27 cellular contexts compared by ENCODE assay signal in genomic region chr20:37736132-37736531, GRCh38.
"Had no signal": no experiment of that assay in that cellular context is flagged by ENCODE, and none has a peak within 500 bp of the region (broad histone marks: within the 10 kb centered on the region; RNA-seq: fewer than 3 reads in every experiment).

No MANE protein-coding gene starts in this region.

- H3K27me3 ChIP-seq: breast epithelium, cardiac muscle cell, colonic mucosa had no signal

- H3K4me1 ChIP-seq: breast epithelium, colonic mucosa had no signal

- H3K27ac ChIP-seq: breast epithelium, cardiac muscle cell, colonic mucosa had no signal

- H3K36me3 ChIP-seq: breast epithelium, cardiac muscle cell had no signal

- ATAC-seq: activated T-cell treated with anti-CD3 and anti-CD28 coated beads, Interleukin-2, amount 50 U/mL, for 4 hours; activated T-helper 17 cell treated with anti-CD3 and anti-CD28 coated beads, Interleukin-2, amount 50 U/mL, for 72 hours; esophagus mucosa; T-helper 17 cell; WTC11 had no signal

- H3K4me3 ChIP-seq: breast epithelium, cardiac muscle cell, colonic mucosa had no signal

- DNase-seq: activated CD4-positive, alpha-beta memory T cell treated with anti-CD3 and anti-CD28 coated beads, Interleukin-2, amount 10 ng/mL, durations not matched to agents 7 days and 5 days; activated CD4-positive, alpha-beta T cell treated with anti-CD3 and anti-CD28 coated beads for 1 hour; activated CD4-positive, alpha-beta T cell treated with anti-CD3 and anti-CD28 coated beads for 4 hours; activated CD4-positive, alpha-beta T cell treated with anti-CD3 and anti-CD28 coated beads, Interleukin-2, amount 10 ng/mL, durations not matched to agents 7 days and 5 days; activated CD4-positive, alpha-beta T cell treated with anti-CD3 and anti-CD28 coated beads, Interleukin-2, amount 50 U/mL, for 4 hours; activated CD8-positive, alpha-beta memory T cell treated with anti-CD3 and anti-CD28 coated beads, Interleukin-2, amount 50 U/mL, for 48 hours; activated effector memory CD4-positive, alpha-beta T cell treated with Interleukin-2 at 50 U/mL for 16 hours; activated gamma-delta T cell treated with Interleukin-2 at 50 U/mL for 16 hours; activated naive CD4-positive, alpha-beta T cell treated with anti-CD3 and anti-CD28 coated beads, Interleukin-2, amount 50 U/mL, for 16 hours; activated naive CD4-positive, alpha-beta T cell treated with Interleukin-2 at 50 U/mL for 16 hours; activated T-cell treated with anti-CD3 and anti-CD28 coated beads for 4 hours; activated T-cell treated with anti-CD3 and anti-CD28 coated beads, Interleukin-2, amount 50 U/mL, for 4 hours; amygdala; aorta; central memory CD4-positive, alpha-beta T cell; cerebellar nuclear complex; colonic mucosa; effector CD8-positive, alpha-beta T cell; foreskin fibroblast; T-helper 1 cell; T-helper 17 cell; T1000 had no signal

- H3K9me3 ChIP-seq: breast epithelium, colonic mucosa had no signal
